In genomic region chr7:101140339-101140699, GRCh38 we compare ENCODE assay signal across 20 cellular contexts. TPM values are rescaled to one million over a fixed set of nuclear protein-coding genes. Genes with fewer than 3 reads are reported as not detected.
DNase-seq lines count a peak whose midpoint lies in the region; ATAC-seq and TF ChIP-seq lines count a peak whose summit lies in the region.
"Had no signal": no experiment of that assay in that cellular context is flagged by ENCODE, and none has a peak within 500 bp of the region (broad histone marks: within the 10 kb centered on the region; RNA-seq: fewer than 3 reads in every experiment).

No MANE protein-coding gene starts in this region.

- intact Hi-C loops in mammary epithelial cell (cut with micrococcal nuclease) (no loop called here), natural killer cell (cut with micrococcal nuclease) (no loop called here)

- DNase-seq in GM23248 (peak; percentile 56), mammary epithelial cell (peak; percentile 47), natural killer cell (no peak), kidney tubule cell (ENCODE audit: low spot score) (no peak), iPS-NIHi11 (ENCODE audit: low spot score) (no peak), inferior parietal cortex (ENCODE audit: extremely low spot score) (no peak)
- DNase-seq: erythroblast; NCI-H1930; NCI-H748 treated with DMSO at 0.1 percent for 48 hours; occipital lobe; small intestine; stimulated activated naive CD8-positive, alpha-beta T cell treated with anti-CD3 and anti-CD28 coated beads, Interleukin-15, amount 100 ng/mL, for 72 hours; WERI-Rb-1 had no signal

- H3K4me1 ChIP-seq in GM23248 (ENCODE audit: insufficient read depth) = peaks cover 41% of the 10 kb centered on the region
- peaks cover 14% of the 10 kb centered on the region for H3K4me1 ChIP-seq in OCI-LY3 (ENCODE audit: low read length)
- H3K4me1 ChIP-seq in mammary epithelial cell (ENCODE audit: insufficient read depth, low read length) = peaks cover 43% of the 10 kb centered on the region

- no peaks in the 10 kb centered on the region for H3K79me2 ChIP-seq in GM23248 (ENCODE audit: insufficient read depth)
- no peaks in the 10 kb centered on the region for H3K79me2 ChIP-seq in OCI-LY3 (ENCODE audit: low read length)
- H3K79me2 ChIP-seq in mammary epithelial cell (ENCODE audit: insufficient read depth, low read length) = no peaks in the 10 kb centered on the region

- H3K27me3 ChIP-seq in GM23248 (replicated peaks; ENCODE audit: insufficient read depth) = no peaks in the 10 kb centered on the region
- H3K27me3 ChIP-seq in OCI-LY3 (ENCODE audit: low read depth, low read length) = peaks cover 9% of the 10 kb centered on the region; the same call in 1 of the 2 replicates
- no peaks in the 10 kb centered on the region for H3K27me3 ChIP-seq in mammary epithelial cell (ENCODE audit: insufficient read depth, low read length)
- H3K27me3 ChIP-seq: SJSA1 had no signal

- H3K4me3 Mint-ChIP-seq in natural killer cell = no peak overlapping the region
- H3K4me3 Mint-ChIP-seq: activated naive CD8-positive, alpha-beta T cell; CD4-positive, CD25-positive, alpha-beta regulatory T cell; IgD-negative memory B cell had no signal

- H3K9me2 ChIP-seq in GM23248 (ENCODE audit: insufficient read depth) = no peaks in the 10 kb centered on the region

- H3K27ac Mint-ChIP-seq in natural killer cell = peak overlapping the region; percentile 23 to 98
- H3K27ac Mint-ChIP-seq: CD4-positive, CD25-positive, alpha-beta regulatory T cell had no signal

- H3K27ac ChIP-seq in GM23248 (peak overlapping the region; percentile 98), OCI-LY3 (ENCODE audit: low read length) (no peak overlapping the region), mammary epithelial cell (ENCODE audit: insufficient read depth, low read depth, low read length) (peak overlapping the region; percentile 64)
- H3K27ac ChIP-seq: SJSA1, WERI-Rb-1 had no signal

- H3K9me3 ChIP-seq in GM23248 (ENCODE audit: low read depth) = no peaks in the 10 kb centered on the region
- H3K9me3 ChIP-seq in OCI-LY3 (ENCODE audit: insufficient read depth, low read length) = no peaks in the 10 kb centered on the region
- no peaks in the 10 kb centered on the region for H3K9me3 ChIP-seq in mammary epithelial cell (replicated peaks; ENCODE audit: insufficient read depth, low read length)
- H3K9me3 ChIP-seq: SJSA1 had no signal

- H3K9ac ChIP-seq in GM23248 (peak overlapping the region; percentile 43), OCI-LY3 (ENCODE audit: low read length) (no peak overlapping the region), mammary epithelial cell (ENCODE audit: insufficient read depth, low read length) (no peak overlapping the region)

- in situ Hi-C loops in GM23248 (cut with MboI) = loop anchor here (10.0 kb wide), 1 partner anchor 144 kb away; no protein-coding TSS in a partner anchor
- in situ Hi-C loops in mammary epithelial cell (cut with MboI; ENCODE audit: low sequenced_read_pairs in 2 of 2) = loop anchor here (5.0 kb wide), 1 partner anchor 52 kb away; no protein-coding TSS in a partner anchor

- ATAC-seq in natural killer cell = no peak
- no peak for ATAC-seq in HG03378 (IDR thresholded peaks at IDR 0.05; ENCODE audit: unreplicated experiment)

- peaks cover 15 to 17% of the 10 kb centered on the region in 2 donors for H3K27me3 Mint-ChIP-seq in natural killer cell (ENCODE audit: low read depth in 2 of 2)

- TF ChIP-seq CTCF in OCI-LY3 (IDR thresholded peaks at IDR 0.05; ENCODE audit: low read depth, low read length) (no peak), mammary epithelial cell (conservative IDR thresholded peaks at IDR 0.05 in 1 of 2, IDR thresholded peaks at IDR 0.05 in 1 of 2; ENCODE audit: extremely low read depth in 1 of 2, insufficient read depth in 1 of 2, low read depth in 1 of 2, low read length in 2 of 2) (no peak), natural killer cell (IDR thresholded peaks at IDR 0.05) (no peak)

- peaks cover 26 to 42% of the 10 kb centered on the region in 2 donors for H3K4me1 Mint-ChIP-seq in natural killer cell

- BruUV-seq in mammary epithelial cell (replicated peaks; lab: Mats Ljungman, UMichigan) = no TSS peak

- H3K4me2 ChIP-seq in GM23248 (ENCODE audit: unreplicated experiment) = no peak overlapping the region
- H3K4me2 ChIP-seq in OCI-LY3 (ENCODE audit: low read length) = peak overlapping the region; percentile 20; the same call in 1 of the 2 replicates
- no peak overlapping the region for H3K4me2 ChIP-seq in mammary epithelial cell (ENCODE audit: insufficient read depth, low read depth, low read length)

- no peaks in the 10 kb centered on the region for H3K9me3 Mint-ChIP-seq in natural killer cell
- H3K9me3 Mint-ChIP-seq: CD4-positive, CD25-positive, alpha-beta regulatory T cell; IgD-negative memory B cell; stimulated activated naive CD8-positive, alpha-beta T cell treated with anti-CD3 and anti-CD28 coated beads, Interleukin-15, amount 100 ng/mL, for 72 hours had no signal

- H2AFZ ChIP-seq in GM23248 = no peak overlapping the region
- H2AFZ ChIP-seq in OCI-LY3 (ENCODE audit: low read depth, low read length) = peak overlapping the region; percentile 75
- no peak overlapping the region for H2AFZ ChIP-seq in mammary epithelial cell (ENCODE audit: low read depth, low read length)

- no peaks in the 10 kb centered on the region for H4K20me1 ChIP-seq in GM23248 (ENCODE audit: insufficient read depth)
- no peaks in the 10 kb centered on the region for H4K20me1 ChIP-seq in OCI-LY3 (ENCODE audit: insufficient read depth, low read length)
- H4K20me1 ChIP-seq in mammary epithelial cell (ENCODE audit: insufficient read depth, low read length) = no peaks in the 10 kb centered on the region

- peaks cover 63% of the 10 kb centered on the region for H3F3A ChIP-seq in GM23248 (ENCODE audit: insufficient read depth)

- no peaks in the 10 kb centered on the region for H3K36me3 Mint-ChIP-seq in natural killer cell
- H3K36me3 Mint-ChIP-seq: activated naive CD8-positive, alpha-beta T cell; CD4-positive, CD25-positive, alpha-beta regulatory T cell; IgD-negative memory B cell had no signal

- CTCF ChIA-PET in mammary epithelial cell (lab: Charles Lee; ENCODE audit: low non-redundant PET) = interaction anchor here (0.7 kb wide), 1 partner anchor 52 kb away, joined by 4 read pairs; no protein-coding TSS in a partner anchor

- no peak overlapping the region for H3K4me3 ChIP-seq in GM23248
- H3K4me3 ChIP-seq in OCI-LY3 (ENCODE audit: low read length) = no peak overlapping the region
- no peak overlapping the region for H3K4me3 ChIP-seq in mammary epithelial cell (replicated peaks in 1 of 3; ENCODE audit: insufficient read depth in 1 of 3, low read depth in 2 of 3, low read length in 3 of 3)
- H3K4me3 ChIP-seq: lung, SJSA1 had no signal

- 29 to 37% methylated on average over 3 of the region's 3 CpGs for WGBS in GM23248 (ENCODE audit: low coverage in 1 of 2, low lambda C conversion rate in 2 of 2, missing lambda C conversion rate in 2 of 2), 2 experiments
- 0% methylated on average over 2 of the region's 3 CpGs for WGBS in mammary epithelial cell (ENCODE audit: low coverage, missing lambda C conversion rate)

- dilution Hi-C loops in mammary epithelial cell (cut with HindIII; ENCODE audit: low sequenced_read_pairs) = no loop called here

- H3K36me3 ChIP-seq in GM23248 (ENCODE audit: low read depth) = peaks cover 24% of the 10 kb centered on the region
- no peaks in the 10 kb centered on the region for H3K36me3 ChIP-seq in OCI-LY3 (replicated peaks; ENCODE audit: low read depth, low read length)
- peaks cover 14% of the 10 kb centered on the region for H3K36me3 ChIP-seq in mammary epithelial cell (ENCODE audit: insufficient read depth, low read length)
- H3K36me3 ChIP-seq: WERI-Rb-1 had no signal

RNA-seq across cellular contexts. Expression of gene SERPINE1, which starts 13.4 kb away (rescaled TPM):
- 1,900 and 2,000 TPM in 2 replicates for total RNA-seq in GM23248 (2014; rRNA removed; shearing (Covaris generic))
- polyA plus RNA-seq in GM23248 (2016; fragmentation: Nextera tagmentation; extraction: Ambion mirVana) (1,537 and 1,563 TPM in 2 replicates), mammary epithelial cell (741 TPM)
- total RNA-seq in mammary epithelial cell (100 to 1,000 TPM; 429 to 467 TPM), natural killer cell (1 to 10 TPM in 2 of 3 donors, under 1 TPM in 1; 0.48 to 5.5 (median 1.1) TPM)
- 543 TPM for polyA minus RNA-seq in mammary epithelial cell
- polyA plus RNA-seq: CD4-positive, CD25-positive, alpha-beta regulatory T cell; IgD-negative memory B cell had no signal

RNA-seq across cellular contexts. Expression of gene AP1S1, which starts 14.0 kb away (rescaled TPM):
- total RNA-seq in GM23248 (2014; rRNA removed; shearing (Covaris generic)) = 198 and 236 TPM in 2 replicates
- polyA plus RNA-seq in GM23248 (2016; fragmentation: Nextera tagmentation; extraction: Ambion mirVana) (37.4 and 38.2 TPM in 2 replicates), mammary epithelial cell (232 TPM)
- total RNA-seq in mammary epithelial cell (100 to 1,000 TPM; 102 to 107 TPM), natural killer cell (1 to 10 TPM; 4.3 to 7.0 (median 5.0) TPM)
- polyA minus RNA-seq in mammary epithelial cell = 172 TPM

RNA-seq across cellular contexts. Expression of gene VGF, which starts 25.1 kb away (rescaled TPM):
- total RNA-seq in GM23248 (2014; rRNA removed; shearing (Covaris generic)) = 0.89 TPM in 1 of 2 replicates, not detected in the other
- polyA plus RNA-seq in GM23248 (2016; fragmentation: Nextera tagmentation; extraction: Ambion mirVana) (0.11 TPM in 1 of 2 replicates, not detected in the other), mammary epithelial cell (0.08 TPM)
- total RNA-seq in mammary epithelial cell (under 1 TPM in 1 of 2 donors, not detected in 1; 0.54 TPM), natural killer cell (not detected)
- polyA minus RNA-seq in mammary epithelial cell = not detected
- total RNA-seq: CD4-positive, CD25-positive, alpha-beta regulatory T cell; SJSA1 had no signal
- polyA plus RNA-seq: CD4-positive, CD25-positive, alpha-beta regulatory T cell; IgD-negative memory B cell had no signal

RNA-seq across cellular contexts. Expression of gene NAT16, which starts 39.8 kb away (rescaled TPM):
- total RNA-seq in GM23248 (2014; rRNA removed; shearing (Covaris generic)) = not detected in 2 replicates
- polyA plus RNA-seq in GM23248 (2016; fragmentation: Nextera tagmentation; extraction: Ambion mirVana) (not detected in 2 replicates), mammary epithelial cell (not detected)
- total RNA-seq in mammary epithelial cell (not detected), natural killer cell (not detected)
- polyA minus RNA-seq in mammary epithelial cell = not detected
- total RNA-seq: CD4-positive, CD25-positive, alpha-beta regulatory T cell; lung; SJSA1 had no signal
- polyA plus RNA-seq: CD4-positive, CD25-positive, alpha-beta regulatory T cell; IgD-negative memory B cell had no signal

RNA-seq across cellular contexts. Expression of gene TRIM56, which starts 55.0 kb away (rescaled TPM):
- 10.3 and 11.0 TPM in 2 replicates for total RNA-seq in GM23248 (2014; rRNA removed; shearing (Covaris generic))
- 8.8 and 9.2 TPM in 2 replicates for polyA plus RNA-seq in GM23248 (2016; fragmentation: Nextera tagmentation; extraction: Ambion mirVana)
- total RNA-seq in mammary epithelial cell = 10 to 100 TPM; 16.3 to 30.8 TPM
- 3.5 TPM for polyA plus RNA-seq in mammary epithelial cell
- 13.1 TPM for polyA minus RNA-seq in mammary epithelial cell
- total RNA-seq in natural killer cell = 10 to 100 TPM; 53.6 to 75.8 (median 63.9) TPM

Comparison
In these comparisons a context has a peak if more than half of its experiments do, and no peak if none do; other contexts are left out.
1. DNase-seq: peak in GM23248 (single experiment) and mammary epithelial cell (single experiment); none in natural killer cell (single experiment), kidney tubule cell (single experiment), iPS-NIHi11 (single experiment) and inferior parietal cortex (single experiment).
2. RNA of gene SERPINE1, which starts 13.4 kb away (total RNA-seq): 1,900 to 2,000 TPM in GM23248 and 429 to 467 TPM in mammary epithelial cell; 0.48 to 5.5 TPM in natural killer cell; every median in the first group is over 10 times any median in the second.
3. RNA of gene AP1S1, which starts 14.0 kb away (total RNA-seq): 198 to 236 TPM in GM23248 and 102 to 107 TPM in mammary epithelial cell; 4.3 to 7.0 TPM in natural killer cell; every median in the first group is over 10 times any median in the second.